Comparison of ENCODE assay signal across 8 cellular contexts in the genomic region with DNA sequence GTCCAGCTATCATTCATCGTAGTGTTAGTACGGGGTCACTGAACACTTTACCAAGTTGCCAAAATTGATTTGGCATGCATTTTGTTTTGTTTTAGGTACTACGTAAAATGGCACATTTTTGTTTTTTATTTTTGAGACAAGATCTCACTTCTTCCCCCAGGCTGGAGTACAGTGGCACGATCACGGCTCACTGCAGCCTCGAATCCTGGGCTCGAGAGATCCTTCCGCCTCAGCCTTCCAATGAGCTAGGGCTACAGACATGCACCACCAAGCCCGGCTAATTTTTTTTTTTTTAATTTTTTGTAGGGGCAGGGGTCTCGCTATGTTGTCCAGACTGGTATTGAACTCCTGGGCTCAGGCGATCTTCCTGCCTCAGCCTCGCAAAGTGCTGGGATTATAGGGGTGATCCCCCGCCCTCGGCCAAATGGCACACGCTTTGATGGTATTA. TPM values are rescaled to one million over a fixed set of nuclear protein-coding genes. Genes with fewer than 3 reads are reported as not detected.
A peak's percentile ranks its signal among the peaks of the same experiment; 100 is the strongest.
DNase-seq lines count a peak whose midpoint lies in the region; ATAC-seq, FAIRE-seq and TF ChIP-seq lines count a peak whose summit lies in the region.

No MANE protein-coding gene starts in this region.

- no peaks in the 10 kb centered on the region for H3K9me3 Mint-ChIP-seq in CD8-positive, alpha-beta T cell
- H3K9me3 Mint-ChIP-seq in astrocyte (ENCODE audit: unreplicated experiment), result no peaks in the 10 kb centered on the region

- peaks cover 20% of the 10 kb centered on the region for H3K4me1 ChIP-seq in CD8-positive, alpha-beta T cell (ENCODE audit: insufficient read depth, low read length)
- H3K4me1 ChIP-seq in Loucy (ENCODE audit: insufficient read depth, low read length, poor library complexity, severe bottlenecking) (peaks cover 56% of the 10 kb centered on the region), astrocyte (ENCODE audit: insufficient read depth, low read length) (peaks cover 28% of the 10 kb centered on the region), left lung (peaks cover 0 to 34% of the 10 kb centered on the region in 2 donors), thyroid gland (peaks cover 5 to 10% of the 10 kb centered on the region in 2 donors)

- H3K9me3 ChIP-seq in CD8-positive, alpha-beta T cell (ENCODE audit: low read length), result no peaks in the 10 kb centered on the region
- H3K9me3 ChIP-seq in Loucy (ENCODE audit: insufficient read depth, low read depth, low read length), result no peaks in the 10 kb centered on the region
- no peaks in the 10 kb centered on the region for H3K9me3 ChIP-seq in astrocyte (ENCODE audit: insufficient read depth, low read depth, low read length)
- H3K9me3 ChIP-seq in left lung, result no peaks in the 10 kb centered on the region
- H3K9me3 ChIP-seq in thyroid gland, result no peaks in the 10 kb centered on the region

- H3K27me3 ChIP-seq in CD8-positive, alpha-beta T cell (ENCODE audit: insufficient read depth, low read length), result no peaks in the 10 kb centered on the region
- H3K27me3 ChIP-seq in Loucy (ENCODE audit: insufficient read depth, low read length, poor library complexity, severe bottlenecking) (no peaks in the 10 kb centered on the region), astrocyte (ENCODE audit: insufficient read depth, low read length) (no peaks in the 10 kb centered on the region), left lung (no peaks in the 10 kb centered on the region), thyroid gland (no peaks in the 10 kb centered on the region)

- peak overlapping the region; percentile 90 for H3K27ac Mint-ChIP-seq in CD8-positive, alpha-beta T cell
- peak overlapping the region; percentile 91 for H3K27ac Mint-ChIP-seq in astrocyte (ENCODE audit: unreplicated experiment)

- ATAC-seq in CD8-positive, alpha-beta T cell, result no peak
- ATAC-seq in left lung (peak; percentile 8), HG03457 (IDR thresholded peaks at IDR 0.05; ENCODE audit: unreplicated experiment) (no peak), HG03045 (IDR thresholded peaks at IDR 0.05; ENCODE audit: unreplicated experiment) (no peak), GM19452 (IDR thresholded peaks at IDR 0.05; ENCODE audit: unreplicated experiment) (no peak)

- no peaks in the 10 kb centered on the region for H4K20me1 ChIP-seq in Loucy (ENCODE audit: insufficient read depth, low read length, poor library complexity, severe bottlenecking)
- H4K20me1 ChIP-seq in astrocyte (ENCODE audit: insufficient read depth, low read length), result peaks cover 25% of the 10 kb centered on the region

- TF ChIP-seq CTCF in CD8-positive, alpha-beta T cell (IDR thresholded peaks at IDR 0.05), result no peak
- no peak for TF ChIP-seq CTCF in Loucy (conservative IDR thresholded peaks at IDR 0.05; ENCODE audit: low read length)
- TF ChIP-seq CTCF in astrocyte (IDR thresholded peaks at IDR 0.05; ENCODE audit: insufficient read depth, low read depth, low read length), result no peak
- no peak for TF ChIP-seq CTCF in left lung (IDR thresholded peaks at IDR 0.05)
- peak in 1 of 6 experiments; percentile 5 for TF ChIP-seq CTCF in thyroid gland (IDR thresholded peaks at IDR 0.05)

- peak overlapping the region; percentile 65 for H3K27ac ChIP-seq in CD8-positive, alpha-beta T cell (ENCODE audit: low read depth, low read length)
- peak overlapping the region; percentile 88 for H3K27ac ChIP-seq in astrocyte (ENCODE audit: low read depth, low read length)
- H3K27ac ChIP-seq in left lung, result peak overlapping the region; percentile 88 to 91
- H3K27ac ChIP-seq in thyroid gland, result peak overlapping the region; percentile 84 to 91 (median 88)

- peaks cover 5% of the 10 kb centered on the region; the same call in 1 of the 2 replicates for H3F3A ChIP-seq in Loucy (ENCODE audit: low read depth)

- H3K9me2 ChIP-seq in Loucy (replicated peaks; ENCODE audit: low read depth, low read length), result no peaks in the 10 kb centered on the region

- FAIRE-seq in astrocyte (lab: Jason Lieb, UNC), result no peak

- peak overlapping the region; percentile 93 for H3K4me3 Mint-ChIP-seq in CD8-positive, alpha-beta T cell
- H3K4me3 Mint-ChIP-seq in astrocyte (ENCODE audit: unreplicated experiment), result peak overlapping the region; percentile 94

- intact Hi-C loops in CD8-positive, alpha-beta T cell (cut with DNase I, micrococcal nuclease), result loop anchor here (5.0 to 10.0 kb wide), 4 partner anchors 369 to 999 kb away; partner anchors contain the start of genes CPSF3 (in 1 of the 2), IAH1 (in 1 of the 2), ITGB1BP1 (in 1 of the 2) and ODC1 (in 1 of the 2)
- intact Hi-C loops in left lung (cut with DNase I) (no loop called here), thyroid gland (cut with DNase I) (no loop called here)

- no peak for TF ChIP-seq POLR2A in thyroid gland (IDR thresholded peaks at IDR 0.05)

- POLR2A ChIA-PET in CD8-positive, alpha-beta T cell (lab: Charles Lee), result interaction anchor here (1.2 to 1.3 kb wide), 3 partner anchors 10 to 288 kb away, joined by 3 to 4 read pairs (median 3); partner anchors contain the start of gene ADAM17

- H3K36me3 ChIP-seq in CD8-positive, alpha-beta T cell (ENCODE audit: insufficient read depth, low read length), result no peaks in the 10 kb centered on the region
- no peaks in the 10 kb centered on the region for H3K36me3 ChIP-seq in Loucy (ENCODE audit: insufficient read depth, low read length)
- peaks cover 6% of the 10 kb centered on the region for H3K36me3 ChIP-seq in astrocyte (ENCODE audit: insufficient read depth, low read length)
- H3K36me3 ChIP-seq in left lung, result peaks cover 0 to 20% of the 10 kb centered on the region in 2 donors
- peaks cover 0 to 9% of the 10 kb centered on the region in 2 donors for H3K36me3 ChIP-seq in thyroid gland

- H3K4me1 Mint-ChIP-seq in CD8-positive, alpha-beta T cell (ENCODE audit: low read depth), result peaks cover 48% of the 10 kb centered on the region
- H3K4me1 Mint-ChIP-seq in astrocyte (ENCODE audit: low read depth, unreplicated experiment), result peaks cover 11% of the 10 kb centered on the region

- H3K4me2 ChIP-seq in Loucy (ENCODE audit: low read depth, low read length, poor library complexity, severe bottlenecking), result peak overlapping the region; percentile 93
- peak overlapping the region; percentile 97 for H3K4me2 ChIP-seq in astrocyte (ENCODE audit: low read length)

- H2AFZ ChIP-seq in Loucy (ENCODE audit: low read length), result peak overlapping the region; percentile 86
- H2AFZ ChIP-seq in astrocyte (ENCODE audit: low read depth, low read length), result peak overlapping the region; percentile 86

- H3K4me3 ChIP-seq in CD8-positive, alpha-beta T cell (ENCODE audit: low read depth, low read length), result peak overlapping the region; percentile 74
- H3K4me3 ChIP-seq in Loucy (ENCODE audit: low read length, poor library complexity, severe bottlenecking) (peak overlapping the region; percentile 90), astrocyte (ENCODE audit: insufficient read depth, low read depth, low read length) (peak overlapping the region; percentile 94), left lung (peak overlapping the region; percentile 64 to 67), thyroid gland (replicated peaks in 1 of 3) (peak overlapping the region; percentile 59 to 99 (median 82))

- CTCF ChIA-PET in CD8-positive, alpha-beta T cell (lab: Charles Lee), result interaction anchor here (0.9 to 3.6 kb wide), 3 partner anchors 30 to 204 kb away, joined by 3 to 20 read pairs (median 3); no protein-coding TSS in a partner anchor

- no peak for DNase-seq in CD8-positive, alpha-beta T cell
- DNase-seq in astrocyte (ENCODE audit: low read depth) (peak; percentile 30), left lung (no peak), thyroid gland (no peak)

- H3K36me3 Mint-ChIP-seq in CD8-positive, alpha-beta T cell, result peaks cover 34% of the 10 kb centered on the region
- H3K36me3 Mint-ChIP-seq in astrocyte (ENCODE audit: low read depth, unreplicated experiment), result peaks cover 5% of the 10 kb centered on the region

- H3K9ac ChIP-seq in Loucy (ENCODE audit: low read depth, low read length, poor library complexity, severe bottlenecking) (peak overlapping the region; percentile 83), astrocyte (ENCODE audit: low read length) (peak overlapping the region; percentile 91)

- H3K27me3 Mint-ChIP-seq in CD8-positive, alpha-beta T cell (ENCODE audit: low read depth), result no peaks in the 10 kb centered on the region
- H3K27me3 Mint-ChIP-seq in astrocyte (ENCODE audit: low read depth, unreplicated experiment), result no peaks in the 10 kb centered on the region

- peaks cover 52% of the 10 kb centered on the region for H3K79me2 ChIP-seq in Loucy (ENCODE audit: insufficient read depth, low read length)
- peaks cover 42% of the 10 kb centered on the region for H3K79me2 ChIP-seq in astrocyte (ENCODE audit: insufficient read depth, low read length)

- WGBS in thyroid gland, 2 donors, result 28 to 32% methylated on average over 15 of the region's 15 CpGs

RNA-seq across cellular contexts. Expression of gene TAF1B, which starts 0.8 kb away (rescaled TPM):
- 10 to 100 TPM; 13.3 to 15.8 TPM for total RNA-seq in CD8-positive, alpha-beta T cell
- total RNA-seq in astrocyte, result 14.5 and 15.7 TPM in 2 replicates
- 10 to 100 TPM; 22.0 to 22.1 TPM for total RNA-seq in left lung
- 10 to 100 TPM; 18.6 to 33.9 (median 25.8) TPM for total RNA-seq in thyroid gland

Comparison
In these comparisons a context has a peak if more than half of its experiments do, and no peak if none do; other contexts are left out.
1. intact Hi-C loops: an anchor here in CD8-positive, alpha-beta T cell (5.0 to 10.0 kb wide); none called in left lung and thyroid gland.